ENCODE assay signal across 10 cellular contexts in the genomic region with DNA sequence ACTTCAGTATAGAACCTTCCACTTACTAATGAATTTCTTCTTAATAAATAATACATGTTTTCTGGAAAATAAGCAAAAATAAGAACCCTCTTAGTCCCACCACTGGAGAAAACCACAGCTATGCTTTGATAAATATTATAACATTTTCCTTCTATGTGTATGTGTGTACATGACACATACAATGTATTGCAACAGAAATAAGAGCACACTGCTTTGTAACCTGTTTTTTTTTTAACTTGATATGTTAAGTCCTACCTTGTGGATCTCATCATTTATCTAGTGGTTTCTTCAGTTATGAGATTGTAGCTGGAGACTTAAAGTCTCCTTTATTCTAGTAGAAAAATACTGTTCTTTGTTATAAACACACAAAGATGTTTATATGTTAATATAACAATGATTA. TPM values are rescaled to one million over a fixed set of nuclear protein-coding genes. Genes with fewer than 3 reads are reported as not detected.
DNase-seq lines count a peak whose midpoint lies in the region; ATAC-seq and TF ChIP-seq lines count a peak whose summit lies in the region.
"Had no signal": no experiment of that assay in that cellular context is flagged by ENCODE, and none has a peak within 500 bp of the region (broad histone marks: within the 10 kb centered on the region; RNA-seq: fewer than 3 reads in every experiment).

No MANE protein-coding gene starts in this region.

- peak overlapping the region in 6 of 8 donors; percentile 59 to 98 (median 94) for H3K27ac Mint-ChIP-seq in CD8-positive, alpha-beta memory T cell
- H3K27ac Mint-ChIP-seq in osteocyte (ENCODE audit: unreplicated experiment), result peak overlapping the region; percentile 87

- H3K4me2 ChIP-seq in MM.1S (ENCODE audit: low read depth, low read length), result peak overlapping the region; percentile 76
- no peak overlapping the region for H3K4me2 ChIP-seq in Karpas-422 (ENCODE audit: low read depth, low read length, poor library complexity, severe bottlenecking)

- H3K36me3 ChIP-seq in CD8-positive, alpha-beta memory T cell (ENCODE audit: insufficient read depth, low read length), result no peaks in the 10 kb centered on the region
- H3K36me3 ChIP-seq in MM.1S (replicated peaks; ENCODE audit: insufficient read depth, low read length) (no peaks in the 10 kb centered on the region), Karpas-422 (ENCODE audit: insufficient read depth, low read length) (no peaks in the 10 kb centered on the region)
- H3K36me3 ChIP-seq: cardiac muscle cell had no signal

- POLR2A ChIA-PET in CD8-positive, alpha-beta memory T cell (lab: Charles Lee), result interaction anchor here (1.2 to 1.3 kb wide), 2 partner anchors 17 to 46 kb away, joined by 3 to 6 read pairs; no protein-coding TSS in a partner anchor

- H3K27me3 ChIP-seq in CD8-positive, alpha-beta memory T cell (ENCODE audit: insufficient read depth, low read length, poor library complexity, severe bottlenecking), result no peaks in the 10 kb centered on the region
- no peaks in the 10 kb centered on the region for H3K27me3 ChIP-seq in MM.1S (replicated peaks; ENCODE audit: insufficient read depth, low read length)
- no peaks in the 10 kb centered on the region for H3K27me3 ChIP-seq in Karpas-422 (ENCODE audit: low read length)

- peak overlapping the region; percentile 90 to 99 (median 95) for H3K4me3 Mint-ChIP-seq in CD8-positive, alpha-beta memory T cell
- peak overlapping the region; percentile 75 for H3K4me3 Mint-ChIP-seq in osteocyte (ENCODE audit: unreplicated experiment)

- peaks cover 0 to 10% (median 3%) of the 10 kb centered on the region in 3 donors for H3K36me3 Mint-ChIP-seq in CD8-positive, alpha-beta memory T cell
- peaks cover 18% of the 10 kb centered on the region for H3K36me3 Mint-ChIP-seq in osteocyte (ENCODE audit: unreplicated experiment)

- no peak for TF ChIP-seq CTCF in MM.1S (IDR thresholded peaks at IDR 0.05; ENCODE audit: low read length)
- TF ChIP-seq CTCF in osteocyte (IDR thresholded peaks at IDR 0.05), result no peak

- H3K4me1 Mint-ChIP-seq in CD8-positive, alpha-beta memory T cell, result peaks cover 35 to 49% (median 47%) of the 10 kb centered on the region in 3 donors
- peaks cover 35% of the 10 kb centered on the region for H3K4me1 Mint-ChIP-seq in osteocyte (ENCODE audit: unreplicated experiment)

- H3K27ac ChIP-seq in CD8-positive, alpha-beta memory T cell (ENCODE audit: low read depth, low read length), result peak overlapping the region; percentile 45
- H3K27ac ChIP-seq in MM.1S (ENCODE audit: low read length) (peak overlapping the region; percentile 57; the same call in 1 of the 2 replicates), cingulate gyrus (ENCODE audit: low read depth, low read length) (peak overlapping the region; percentile 93), Karpas-422 (ENCODE audit: low read length) (no peak overlapping the region)
- H3K27ac ChIP-seq: C4-2B, cardiac muscle cell had no signal

- peaks cover 21% of the 10 kb centered on the region for H3K4me1 ChIP-seq in CD8-positive, alpha-beta memory T cell (ENCODE audit: insufficient read depth, low read length)
- no peaks in the 10 kb centered on the region for H3K4me1 ChIP-seq in MM.1S (ENCODE audit: low read length)
- H3K4me1 ChIP-seq in Karpas-422 (ENCODE audit: low read length), result peaks cover 3% of the 10 kb centered on the region

- no peaks in the 10 kb centered on the region for H3K27me3 Mint-ChIP-seq in CD8-positive, alpha-beta memory T cell
- H3K27me3 Mint-ChIP-seq in osteocyte (ENCODE audit: unreplicated experiment), result no peaks in the 10 kb centered on the region

- ATAC-seq in GM21390 (IDR thresholded peaks at IDR 0.05; ENCODE audit: unreplicated experiment), result no peak

- H3K4me3 ChIP-seq in CD8-positive, alpha-beta memory T cell (ENCODE audit: low read length), result peak overlapping the region; percentile 71
- H3K4me3 ChIP-seq in MM.1S (ENCODE audit: low read length) (peak overlapping the region; percentile 68), Karpas-422 (ENCODE audit: low read length) (no peak overlapping the region)
- H3K4me3 ChIP-seq: cardiac muscle cell had no signal

- H3F3A ChIP-seq in MM.1S (ENCODE audit: insufficient read depth, low read length), result peaks cover 6% of the 10 kb centered on the region

- H4K20me1 ChIP-seq in MM.1S (ENCODE audit: insufficient read depth, low read length), result no peaks in the 10 kb centered on the region
- no peaks in the 10 kb centered on the region for H4K20me1 ChIP-seq in Karpas-422 (ENCODE audit: insufficient read depth, low read depth, low read length)

- CTCF ChIA-PET in CD8-positive, alpha-beta memory T cell (lab: Charles Lee), result interaction anchor here (0.5 to 1.5 kb wide), 4 partner anchors 9 to 597 kb away, joined by 3 read pairs; no protein-coding TSS in a partner anchor

- no peak overlapping the region; the same call in 1 of the 2 replicates for H3K9ac ChIP-seq in MM.1S (ENCODE audit: low read length)
- no peak overlapping the region for H3K9ac ChIP-seq in Karpas-422 (ENCODE audit: low read length)

- H2AFZ ChIP-seq in MM.1S (ENCODE audit: low read length) (peak overlapping the region; percentile 91), Karpas-422 (ENCODE audit: low read length) (no peak overlapping the region)

- no peaks in the 10 kb centered on the region for H3K9me3 ChIP-seq in CD8-positive, alpha-beta memory T cell (ENCODE audit: low read length)
- H3K9me3 ChIP-seq in MM.1S (replicated peaks; ENCODE audit: insufficient read depth, low read length) (no peaks in the 10 kb centered on the region), Karpas-422 (ENCODE audit: low read length) (no peaks in the 10 kb centered on the region)

- H3K9me3 Mint-ChIP-seq in CD8-positive, alpha-beta memory T cell, result no peaks in the 10 kb centered on the region
- no peaks in the 10 kb centered on the region for H3K9me3 Mint-ChIP-seq in osteocyte (ENCODE audit: unreplicated experiment)

- DNase-seq in CD8-positive, alpha-beta memory T cell, result no peak
- DNase-seq in MM.1S (no peak), osteocyte (ENCODE audit: extremely low spot score, unreplicated experiment) (no peak), SKM-1 (lab: John Stamatoyannopoulos, UW; ENCODE audit: unreplicated experiment) (no peak), Karpas-422 (no peak), NCI-H82 (lab: John Stamatoyannopoulos, UW) (no peak)

- H3K9me2 ChIP-seq in MM.1S (replicated peaks; ENCODE audit: insufficient read depth, low read length) (no peaks in the 10 kb centered on the region), Karpas-422 (replicated peaks; ENCODE audit: insufficient read depth, low read length) (no peaks in the 10 kb centered on the region)

- H3K79me2 ChIP-seq in MM.1S (ENCODE audit: low read length) (no peaks in the 10 kb centered on the region), Karpas-422 (ENCODE audit: low read length) (no peaks in the 10 kb centered on the region)

RNA-seq across cellular contexts. Expression of a gene that starts 17.2 kb away (rescaled TPM):
- 10 to 100 TPM; 13.4 to 15.9 TPM for total RNA-seq in CD8-positive, alpha-beta memory T cell
- polyA plus RNA-seq in CD8-positive, alpha-beta memory T cell, result 5.5 TPM
- 17.3 and 18.2 TPM in 2 replicates for total RNA-seq in osteocyte
- total RNA-seq in Karpas-422 (2014; rRNA removed; shearing (Covaris generic); ENCODE audit: low replicate concordance), result 0.89 and 2.8 TPM in 2 replicates

RNA-seq across cellular contexts. Expression of a gene that starts 40.9 kb away (rescaled TPM):
- 10 to 100 TPM; 30.8 to 32.2 TPM for total RNA-seq in CD8-positive, alpha-beta memory T cell
- polyA plus RNA-seq in CD8-positive, alpha-beta memory T cell, result 20.3 TPM
- 26.8 and 28.4 TPM in 2 replicates for total RNA-seq in osteocyte
- total RNA-seq in Karpas-422 (2014; rRNA removed; shearing (Covaris generic); ENCODE audit: low replicate concordance), result 23.3 and 33.5 TPM in 2 replicates

RNA-seq across cellular contexts. Expression of a gene that starts 47.6 kb away (rescaled TPM):
- 10 to 100 TPM; 64.9 to 65.7 TPM for total RNA-seq in CD8-positive, alpha-beta memory T cell
- polyA plus RNA-seq in CD8-positive, alpha-beta memory T cell, result 31.8 TPM
- total RNA-seq in osteocyte, result 7.1 and 12.1 TPM in 2 replicates
- 65.5 and 65.9 TPM in 2 replicates for total RNA-seq in Karpas-422 (2014; rRNA removed; shearing (Covaris generic); ENCODE audit: low replicate concordance)
